1 cellular context compared by ENCODE assay signal in genomic region chr14:34843011-34843554, GRCh38.
TF ChIP-seq lines count a peak whose summit lies in the region.

No MANE protein-coding gene starts in this region.

TF ChIP-seq in K562, 482 proteins besides CTCF, POLR2A, EP300 and RAD21 (continued from another document and continues in another):
- TF ChIP-seq, protein P1, sequence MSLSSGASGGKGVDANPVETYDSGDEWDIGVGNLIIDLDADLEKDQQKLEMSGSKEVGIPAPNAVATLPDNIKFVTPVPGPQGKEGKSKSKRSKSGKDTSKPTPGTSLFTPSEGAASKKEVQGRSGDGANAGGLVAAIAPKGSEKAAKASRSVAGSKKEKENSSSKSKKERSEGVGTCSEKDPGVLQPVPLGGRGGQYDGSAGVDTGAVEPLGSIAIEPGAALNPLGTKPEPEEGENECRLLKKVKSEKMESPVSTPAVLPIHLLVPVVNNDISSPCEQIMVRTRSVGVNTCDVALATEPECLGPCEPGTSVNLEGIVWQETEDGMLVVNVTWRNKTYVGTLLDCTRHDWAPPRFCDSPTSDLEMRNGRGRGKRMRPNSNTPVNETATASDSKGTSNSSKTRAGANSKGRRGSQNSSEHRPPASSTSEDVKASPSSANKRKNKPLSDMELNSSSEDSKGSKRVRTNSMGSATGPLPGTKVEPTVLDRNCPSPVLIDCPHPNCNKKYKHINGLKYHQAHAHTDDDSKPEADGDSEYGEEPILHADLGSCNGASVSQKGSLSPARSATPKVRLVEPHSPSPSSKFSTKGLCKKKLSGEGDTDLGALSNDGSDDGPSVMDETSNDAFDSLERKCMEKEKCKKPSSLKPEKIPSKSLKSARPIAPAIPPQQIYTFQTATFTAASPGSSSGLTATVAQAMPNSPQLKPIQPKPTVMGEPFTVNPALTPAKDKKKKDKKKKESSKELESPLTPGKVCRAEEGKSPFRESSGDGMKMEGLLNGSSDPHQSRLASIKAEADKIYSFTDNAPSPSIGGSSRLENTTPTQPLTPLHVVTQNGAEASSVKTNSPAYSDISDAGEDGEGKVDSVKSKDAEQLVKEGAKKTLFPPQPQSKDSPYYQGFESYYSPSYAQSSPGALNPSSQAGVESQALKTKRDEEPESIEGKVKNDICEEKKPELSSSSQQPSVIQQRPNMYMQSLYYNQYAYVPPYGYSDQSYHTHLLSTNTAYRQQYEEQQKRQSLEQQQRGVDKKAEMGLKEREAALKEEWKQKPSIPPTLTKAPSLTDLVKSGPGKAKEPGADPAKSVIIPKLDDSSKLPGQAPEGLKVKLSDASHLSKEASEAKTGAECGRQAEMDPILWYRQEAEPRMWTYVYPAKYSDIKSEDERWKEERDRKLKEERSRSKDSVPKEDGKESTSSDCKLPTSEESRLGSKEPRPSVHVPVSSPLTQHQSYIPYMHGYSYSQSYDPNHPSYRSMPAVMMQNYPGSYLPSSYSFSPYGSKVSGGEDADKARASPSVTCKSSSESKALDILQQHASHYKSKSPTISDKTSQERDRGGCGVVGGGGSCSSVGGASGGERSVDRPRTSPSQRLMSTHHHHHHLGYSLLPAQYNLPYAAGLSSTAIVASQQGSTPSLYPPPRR (CRISPR knock-in tag; IDR thresholded peaks at IDR 0.05; ENCODE audit: borderline replicate concordance) = no peak
- TF ChIP-seq ZBTB7A (IDR thresholded peaks at IDR 0.05; ENCODE audit: borderline replicate concordance, control insufficient read depth, low read depth, low read length) = no peak
- TF ChIP-seq, protein P2, sequence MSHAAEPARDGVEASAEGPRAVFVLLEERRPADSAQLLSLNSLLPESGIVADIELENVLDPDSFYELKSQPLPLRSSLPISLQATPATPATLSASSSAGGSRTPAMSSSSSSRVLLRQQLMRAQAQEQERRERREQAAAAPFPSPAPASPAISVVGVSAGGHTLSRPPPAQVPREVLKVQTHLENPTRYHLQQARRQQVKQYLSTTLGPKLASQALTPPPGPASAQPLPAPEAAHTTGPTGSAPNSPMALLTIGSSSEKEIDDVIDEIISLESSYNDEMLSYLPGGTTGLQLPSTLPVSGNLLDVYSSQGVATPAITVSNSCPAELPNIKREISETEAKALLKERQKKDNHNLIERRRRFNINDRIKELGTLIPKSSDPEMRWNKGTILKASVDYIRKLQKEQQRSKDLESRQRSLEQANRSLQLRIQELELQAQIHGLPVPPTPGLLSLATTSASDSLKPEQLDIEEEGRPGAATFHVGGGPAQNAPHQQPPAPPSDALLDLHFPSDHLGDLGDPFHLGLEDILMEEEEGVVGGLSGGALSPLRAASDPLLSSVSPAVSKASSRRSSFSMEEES (CRISPR knock-in tag; IDR thresholded peaks at IDR 0.05) = no peak
- peak; percentile 74 for TF ChIP-seq NFE2 (IDR thresholded peaks at IDR 0.05; ENCODE audit: low read depth)
- peak; percentile 98 for TF ChIP-seq ZNF316 (IDR thresholded peaks at IDR 0.05)
- no peak for TF ChIP-seq CCAR2 (IDR thresholded peaks at IDR 0.05; ENCODE audit: low read depth, low read length)
- TF ChIP-seq SNIP1 (IDR thresholded peaks at IDR 0.05; ENCODE audit: low read depth) = no peak
- TF ChIP-seq BRF1 (IDR thresholded peaks at IDR 0.05; ENCODE audit: borderline replicate concordance, extremely low read depth, insufficient read length) = no peak
- TF ChIP-seq, protein P3, sequence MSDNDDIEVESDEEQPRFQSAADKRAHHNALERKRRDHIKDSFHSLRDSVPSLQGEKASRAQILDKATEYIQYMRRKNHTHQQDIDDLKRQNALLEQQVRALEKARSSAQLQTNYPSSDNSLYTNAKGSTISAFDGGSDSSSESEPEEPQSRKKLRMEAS (CRISPR knock-in tag; IDR thresholded peaks at IDR 0.05) = no peak
- no peak for TF ChIP-seq ZNF445 (CRISPR knock-in tag; IDR thresholded peaks at IDR 0.05; ENCODE audit: low read depth)
- TF ChIP-seq RBM22 (IDR thresholded peaks at IDR 0.05; ENCODE audit: low read depth, low read length, poor library complexity, severe bottlenecking) = no peak
- TF ChIP-seq MXI1 (IDR thresholded peaks at IDR 0.05; ENCODE audit: low read depth, low read length) = no peak
- TF ChIP-seq ZNF766 (CRISPR knock-in tag; conservative IDR thresholded peaks at IDR 0.05) = no peak
- no peak for TF ChIP-seq ZNF324 (CRISPR knock-in tag; IDR thresholded peaks at IDR 0.05)
- TF ChIP-seq, protein P4, sequence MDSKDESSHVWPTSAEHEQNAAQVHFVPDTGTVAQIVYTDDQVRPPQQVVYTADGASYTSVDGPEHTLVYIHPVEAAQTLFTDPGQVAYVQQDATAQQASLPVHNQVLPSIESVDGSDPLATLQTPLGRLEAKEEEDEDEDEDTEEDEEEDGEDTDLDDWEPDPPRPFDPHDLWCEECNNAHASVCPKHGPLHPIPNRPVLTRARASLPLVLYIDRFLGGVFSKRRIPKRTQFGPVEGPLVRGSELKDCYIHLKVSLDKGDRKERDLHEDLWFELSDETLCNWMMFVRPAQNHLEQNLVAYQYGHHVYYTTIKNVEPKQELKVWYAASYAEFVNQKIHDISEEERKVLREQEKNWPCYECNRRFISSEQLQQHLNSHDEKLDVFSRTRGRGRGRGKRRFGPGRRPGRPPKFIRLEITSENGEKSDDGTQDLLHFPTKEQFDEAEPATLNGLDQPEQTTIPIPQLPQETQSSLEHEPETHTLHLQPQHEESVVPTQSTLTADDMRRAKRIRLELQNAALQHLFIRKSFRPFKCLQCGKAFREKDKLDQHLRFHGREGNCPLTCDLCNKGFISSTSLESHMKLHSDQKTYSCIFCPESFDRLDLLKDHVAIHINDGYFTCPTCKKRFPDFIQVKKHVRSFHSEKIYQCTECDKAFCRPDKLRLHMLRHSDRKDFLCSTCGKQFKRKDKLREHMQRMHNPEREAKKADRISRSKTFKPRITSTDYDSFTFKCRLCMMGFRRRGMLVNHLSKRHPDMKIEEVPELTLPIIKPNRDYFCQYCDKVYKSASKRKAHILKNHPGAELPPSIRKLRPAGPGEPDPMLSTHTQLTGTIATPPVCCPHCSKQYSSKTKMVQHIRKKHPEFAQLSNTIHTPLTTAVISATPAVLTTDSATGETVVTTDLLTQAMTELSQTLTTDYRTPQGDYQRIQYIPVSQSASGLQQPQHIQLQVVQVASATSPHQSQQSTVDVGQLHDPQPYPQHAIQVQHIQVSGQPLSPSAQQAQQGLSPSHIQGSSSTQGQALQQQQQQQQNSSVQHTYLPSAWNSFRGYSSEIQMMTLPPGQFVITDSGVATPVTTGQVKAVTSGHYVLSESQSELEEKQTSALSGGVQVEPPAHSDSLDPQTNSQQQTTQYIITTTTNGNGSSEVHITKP (IDR thresholded peaks at IDR 0.05; ENCODE audit: partially characterized antibody) = no peak
- TF ChIP-seq, protein P5, sequence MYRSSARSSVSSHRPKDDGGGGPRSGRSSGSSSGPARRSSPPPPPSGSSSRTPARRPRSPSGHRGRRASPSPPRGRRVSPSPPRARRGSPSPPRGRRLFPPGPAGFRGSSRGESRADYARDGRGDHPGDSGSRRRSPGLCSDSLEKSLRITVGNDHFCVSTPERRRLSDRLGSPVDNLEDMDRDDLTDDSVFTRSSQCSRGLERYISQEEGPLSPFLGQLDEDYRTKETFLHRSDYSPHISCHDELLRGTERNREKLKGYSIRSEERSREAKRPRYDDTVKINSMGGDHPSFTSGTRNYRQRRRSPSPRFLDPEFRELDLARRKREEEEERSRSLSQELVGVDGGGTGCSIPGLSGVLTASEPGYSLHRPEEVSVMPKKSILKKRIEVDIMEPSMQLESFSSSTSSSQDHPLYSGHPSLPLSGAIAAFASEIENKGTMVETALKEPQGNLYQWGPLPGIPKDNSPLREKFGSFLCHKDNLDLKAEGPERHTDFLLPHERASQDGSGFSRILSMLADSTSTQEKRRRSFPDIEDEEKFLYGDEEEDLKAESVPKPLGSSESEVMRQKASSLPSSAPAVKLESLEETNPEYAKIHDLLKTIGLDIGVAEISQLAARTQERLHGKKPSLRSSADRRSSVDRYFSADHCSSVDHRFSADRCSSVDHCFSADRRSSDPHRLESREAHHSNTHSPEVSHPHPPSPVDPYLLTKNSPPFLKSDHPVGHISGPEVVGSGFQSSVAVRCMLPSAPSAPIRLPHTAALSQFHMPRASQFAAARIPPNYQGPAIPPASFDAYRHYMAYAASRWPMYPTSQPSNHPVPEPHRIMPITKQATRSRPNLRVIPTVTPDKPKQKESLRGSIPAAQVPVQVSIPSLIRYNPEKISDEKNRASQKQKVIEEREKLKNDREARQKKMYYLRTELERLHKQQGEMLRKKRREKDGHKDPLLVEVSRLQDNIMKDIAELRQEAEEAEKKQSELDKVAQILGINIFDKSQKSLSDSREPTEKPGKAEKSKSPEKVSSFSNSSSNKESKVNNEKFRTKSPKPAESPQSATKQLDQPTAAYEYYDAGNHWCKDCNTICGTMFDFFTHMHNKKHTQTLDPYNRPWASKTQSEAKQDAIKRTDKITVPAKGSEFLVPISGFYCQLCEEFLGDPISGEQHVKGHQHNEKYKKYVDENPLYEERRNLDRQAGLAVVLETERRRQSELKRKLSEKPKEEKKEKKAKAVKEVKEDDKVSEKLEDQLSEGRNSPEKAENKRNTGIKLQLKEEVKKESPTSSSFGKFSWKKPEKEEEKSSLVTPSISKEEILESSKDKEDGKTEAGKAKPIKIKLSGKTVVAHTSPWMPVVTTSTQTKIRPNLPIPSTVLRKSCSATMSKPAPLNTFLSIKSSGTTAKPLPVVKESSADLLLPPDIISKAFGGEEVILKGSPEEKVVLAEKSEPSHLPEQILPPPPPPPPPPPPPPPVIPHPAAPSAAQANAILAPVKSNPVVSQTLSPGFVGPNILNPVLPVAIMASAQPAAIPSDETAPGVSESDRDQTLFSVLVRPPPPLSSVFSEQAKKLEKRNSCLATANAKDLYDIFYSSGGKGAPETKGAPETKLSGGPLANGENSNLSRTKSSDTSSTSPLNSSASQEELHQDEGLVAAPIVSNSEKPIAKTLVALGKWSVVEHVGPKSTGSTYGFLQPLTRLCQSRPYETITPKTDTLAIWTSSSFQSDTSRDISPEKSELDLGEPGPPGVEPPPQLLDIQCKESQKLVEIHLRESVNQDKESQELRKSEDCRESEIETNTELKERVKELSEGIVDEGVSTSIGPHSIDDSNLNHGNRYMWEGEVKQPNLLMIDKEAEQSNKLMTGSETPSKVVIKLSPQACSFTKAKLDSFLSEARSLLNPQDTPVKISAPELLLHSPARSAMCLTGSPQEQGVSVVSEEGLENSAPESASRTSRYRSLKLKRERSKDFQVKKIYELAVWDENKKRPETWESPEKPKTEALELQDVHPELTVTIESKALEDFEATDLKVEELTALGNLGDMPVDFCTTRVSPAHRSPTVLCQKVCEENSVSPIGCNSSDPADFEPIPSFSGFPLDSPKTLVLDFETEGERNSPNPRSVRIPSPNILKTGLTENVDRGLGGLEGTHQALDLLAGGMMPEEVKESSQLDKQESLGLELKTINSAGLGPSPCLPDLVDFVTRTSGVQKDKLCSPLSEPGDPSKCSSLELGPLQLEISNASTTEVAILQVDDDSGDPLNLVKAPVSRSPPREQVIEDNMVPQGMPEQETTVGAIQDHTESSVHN (IDR thresholded peaks at IDR 0.05; ENCODE audit: borderline replicate concordance in 1 of 2, low read depth in 1 of 2) = no peak
- TF ChIP-seq, protein P6, sequence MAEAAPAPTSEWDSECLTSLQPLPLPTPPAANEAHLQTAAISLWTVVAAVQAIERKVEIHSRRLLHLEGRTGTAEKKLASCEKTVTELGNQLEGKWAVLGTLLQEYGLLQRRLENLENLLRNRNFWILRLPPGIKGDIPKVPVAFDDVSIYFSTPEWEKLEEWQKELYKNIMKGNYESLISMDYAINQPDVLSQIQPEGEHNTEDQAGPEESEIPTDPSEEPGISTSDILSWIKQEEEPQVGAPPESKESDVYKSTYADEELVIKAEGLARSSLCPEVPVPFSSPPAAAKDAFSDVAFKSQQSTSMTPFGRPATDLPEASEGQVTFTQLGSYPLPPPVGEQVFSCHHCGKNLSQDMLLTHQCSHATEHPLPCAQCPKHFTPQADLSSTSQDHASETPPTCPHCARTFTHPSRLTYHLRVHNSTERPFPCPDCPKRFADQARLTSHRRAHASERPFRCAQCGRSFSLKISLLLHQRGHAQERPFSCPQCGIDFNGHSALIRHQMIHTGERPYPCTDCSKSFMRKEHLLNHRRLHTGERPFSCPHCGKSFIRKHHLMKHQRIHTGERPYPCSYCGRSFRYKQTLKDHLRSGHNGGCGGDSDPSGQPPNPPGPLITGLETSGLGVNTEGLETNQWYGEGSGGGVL (CRISPR knock-in tag; IDR thresholded peaks at IDR 0.05) = no peak
- no peak for TF ChIP-seq NFYB (IDR thresholded peaks at IDR 0.05; ENCODE audit: extremely low read depth, insufficient read length)
- peak; percentile 74 for TF ChIP-seq DPF2 (IDR thresholded peaks at IDR 0.05)
- no peak for TF ChIP-seq ZNF282 (CRISPR knock-in tag; IDR thresholded peaks at IDR 0.05)
- 0 out of 2 replicates have a peak, but pooled peaks have one; percentile 23 for TF ChIP-seq PKNOX1 (IDR thresholded peaks at IDR 0.05)
- TF ChIP-seq, protein P7, sequence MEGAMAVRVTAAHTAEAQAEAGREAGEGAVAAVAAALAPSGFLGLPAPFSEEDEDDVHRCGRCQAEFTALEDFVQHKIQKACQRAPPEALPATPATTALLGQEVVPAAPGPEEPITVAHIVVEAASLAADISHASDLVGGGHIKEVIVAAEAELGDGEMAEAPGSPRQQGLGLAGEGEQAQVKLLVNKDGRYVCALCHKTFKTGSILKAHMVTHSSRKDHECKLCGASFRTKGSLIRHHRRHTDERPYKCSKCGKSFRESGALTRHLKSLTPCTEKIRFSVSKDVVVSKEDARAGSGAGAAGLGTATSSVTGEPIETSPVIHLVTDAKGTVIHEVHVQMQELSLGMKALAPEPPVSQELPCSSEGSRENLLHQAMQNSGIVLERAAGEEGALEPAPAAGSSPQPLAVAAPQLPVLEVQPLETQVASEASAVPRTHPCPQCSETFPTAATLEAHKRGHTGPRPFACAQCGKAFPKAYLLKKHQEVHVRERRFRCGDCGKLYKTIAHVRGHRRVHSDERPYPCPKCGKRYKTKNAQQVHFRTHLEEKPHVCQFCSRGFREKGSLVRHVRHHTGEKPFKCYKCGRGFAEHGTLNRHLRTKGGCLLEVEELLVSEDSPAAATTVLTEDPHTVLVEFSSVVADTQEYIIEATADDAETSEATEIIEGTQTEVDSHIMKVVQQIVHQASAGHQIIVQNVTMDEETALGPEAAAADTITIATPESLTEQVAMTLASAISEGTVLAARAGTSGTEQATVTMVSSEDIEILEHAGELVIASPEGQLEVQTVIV (CRISPR knock-in tag; IDR thresholded peaks at IDR 0.05; ENCODE audit: borderline replicate concordance) = no peak
- TF ChIP-seq JUNB (CRISPR knock-in tag; conservative IDR thresholded peaks at IDR 0.05) = peak; percentile 58; the same call in 1 of the 2 replicates
- no peak for TF ChIP-seq KLF10 (CRISPR knock-in tag; IDR thresholded peaks at IDR 0.05)
- TF ChIP-seq RBBP5 (IDR thresholded peaks at IDR 0.05; ENCODE audit: borderline replicate concordance, insufficient read depth, low read length, poor library complexity, severe bottlenecking) = no peak
- TF ChIP-seq CHD1 (IDR thresholded peaks at IDR 0.05; ENCODE audit: low read length) = no peak
- no peak for TF ChIP-seq HCFC1 (IDR thresholded peaks at IDR 0.05; ENCODE audit: low read depth, low read length)
